11 cellular contexts compared by ENCODE assay signal in the genomic region with DNA sequence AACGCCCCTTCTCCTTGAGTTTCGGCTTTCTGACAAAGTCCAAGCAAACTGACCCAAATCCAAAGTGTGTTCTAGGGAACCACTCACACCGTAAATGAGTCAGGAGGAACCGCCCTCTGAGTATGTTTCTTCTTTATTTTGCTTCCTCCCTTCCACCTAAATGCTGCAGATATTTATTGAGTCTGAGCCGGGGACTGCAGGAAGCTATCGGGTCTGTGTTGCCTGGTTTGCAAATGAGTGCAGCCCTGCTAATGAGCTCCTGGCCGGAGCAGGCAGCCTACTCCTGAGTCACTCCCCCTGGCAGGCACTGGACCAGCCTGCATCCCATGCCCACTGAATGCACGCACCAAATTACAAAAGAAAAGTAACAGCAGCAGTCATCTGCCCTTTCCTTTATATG.
A peak's percentile ranks its signal among the peaks of the same experiment; 100 is the strongest.
DNase-seq lines count a peak whose midpoint lies in the region; ATAC-seq and TF ChIP-seq lines count a peak whose summit lies in the region.
"Had no signal": no experiment of that assay in that cellular context is flagged by ENCODE, and none has a peak within 500 bp of the region (broad histone marks: within the 10 kb centered on the region; RNA-seq: fewer than 3 reads in every experiment).

No MANE protein-coding gene starts in this region.

- no peak overlapping the region for H3K4me2 ChIP-seq in Karpas-422 (ENCODE audit: low read depth, low read length, poor library complexity, severe bottlenecking)

- H3K9me3 ChIP-seq in upper lobe of left lung (no peaks in the 10 kb centered on the region), Karpas-422 (ENCODE audit: low read length) (no peaks in the 10 kb centered on the region), breast epithelium (no peaks in the 10 kb centered on the region)

- DNase-seq in Right ventricle myocardium inferior (ENCODE audit: missing footprints) (no peak), cardiac septum (ENCODE audit: low spot score) (no peak), dorsolateral prefrontal cortex (peak in 6 of 10 donors; percentile 29 to 57 (median 42)), midbrain (lab: John Stamatoyannopoulos, UW) (peak; percentile 18), upper lobe of left lung (peak in 1 of 2 donors; percentile 38), Karpas-422 (no peak), breast epithelium (ENCODE audit: low spot score in 2 of 2) (no peak)
- DNase-seq: activated CD4-positive, CD25-positive, alpha-beta regulatory T cell; mammary epithelial cell; stimulated activated CD4-positive, alpha-beta T cell treated with anti-CD3 and anti-CD28 coated beads, Interleukin-2, amount 100 ng/mL, for 48 hours had no signal

- H3K27ac ChIP-seq in dorsolateral prefrontal cortex = peak overlapping the region in 24 of 59 donors; percentile 4 to 74 (median 44)
- H3K27ac ChIP-seq in upper lobe of left lung = peak overlapping the region; percentile 76 to 86 (median 83)
- H3K27ac ChIP-seq in Karpas-422 (ENCODE audit: low read length) = no peak overlapping the region
- no peak overlapping the region for H3K27ac ChIP-seq in breast epithelium

- no peak for TF ChIP-seq EP300 in upper lobe of left lung (IDR thresholded peaks at IDR 0.05)

- peak; percentile 40 for ATAC-seq in Right ventricle myocardium inferior
- ATAC-seq in upper lobe of left lung (ENCODE audit: low FRiP score in 2 of 2) = peak; percentile 50 to 69
- ATAC-seq in GM19452 (IDR thresholded peaks at IDR 0.05; ENCODE audit: unreplicated experiment) = no peak

- TF ChIP-seq POLR2A in upper lobe of left lung (IDR thresholded peaks at IDR 0.05) = peak in 1 of 4 donors; percentile 30
- TF ChIP-seq POLR2A in breast epithelium (IDR thresholded peaks at IDR 0.05) = no peak

- H3K4me3 ChIP-seq in dorsolateral prefrontal cortex = no peak overlapping the region
- no peak overlapping the region for H3K4me3 ChIP-seq in upper lobe of left lung
- H3K4me3 ChIP-seq in Karpas-422 (ENCODE audit: low read length) = no peak overlapping the region
- no peak overlapping the region for H3K4me3 ChIP-seq in breast epithelium

- H3K36me3 ChIP-seq in upper lobe of left lung = no peaks in the 10 kb centered on the region
- no peaks in the 10 kb centered on the region for H3K36me3 ChIP-seq in Karpas-422 (ENCODE audit: insufficient read depth, low read length)
- no peaks in the 10 kb centered on the region for H3K36me3 ChIP-seq in breast epithelium

- H4K20me1 ChIP-seq in Karpas-422 (ENCODE audit: insufficient read depth, low read depth, low read length) = no peaks in the 10 kb centered on the region

- TF ChIP-seq CTCF in dorsolateral prefrontal cortex (IDR thresholded peaks at IDR 0.05 in 54 of 56, conservative IDR thresholded peaks at IDR 0.05 in 2 of 56; ENCODE audit: low read depth in 1 of 56, partially characterized antibody in 56 of 56) (no peak), upper lobe of left lung (IDR thresholded peaks at IDR 0.05) (no peak), breast epithelium (IDR thresholded peaks at IDR 0.05) (no peak)

- 67% methylated on average over 8 of the region's 8 CpGs for WGBS in upper lobe of left lung, 2 donors

- intact Hi-C loops in Right ventricle myocardium inferior (cut with DNase I) (no loop called here), cardiac septum (cut with DNase I) (no loop called here), dorsolateral prefrontal cortex (cut with DNase I) (no loop called here), breast epithelium (cut with DNase I; ENCODE audit: low total_unique reads) (no loop called here)

- no peak overlapping the region for H2AFZ ChIP-seq in Karpas-422 (ENCODE audit: low read length)

- H3K79me2 ChIP-seq in Karpas-422 (ENCODE audit: low read length) = no peaks in the 10 kb centered on the region

- H3K27me3 ChIP-seq in dorsolateral prefrontal cortex = peaks cover 0 to 9% (median 0%) of the 10 kb centered on the region in 45 donors
- H3K27me3 ChIP-seq in upper lobe of left lung = no peaks in the 10 kb centered on the region
- no peaks in the 10 kb centered on the region for H3K27me3 ChIP-seq in Karpas-422 (ENCODE audit: low read length)
- no peaks in the 10 kb centered on the region for H3K27me3 ChIP-seq in breast epithelium

- no peak overlapping the region for H3K9ac ChIP-seq in Karpas-422 (ENCODE audit: low read length)

- H3K4me1 ChIP-seq in upper lobe of left lung (peaks cover 9 to 15% (median 12%) of the 10 kb centered on the region in 4 donors), Karpas-422 (ENCODE audit: low read length) (no peaks in the 10 kb centered on the region), breast epithelium (no peaks in the 10 kb centered on the region)

- no peaks in the 10 kb centered on the region for H3K9me2 ChIP-seq in Karpas-422 (replicated peaks; ENCODE audit: insufficient read depth, low read length)

Comparison
In these comparisons a context has a peak if more than half of its experiments do, and no peak if none do; other contexts are left out.
1. DNase-seq: peak in dorsolateral prefrontal cortex (6 of 10) and midbrain (single experiment); none in Right ventricle myocardium inferior (single experiment), cardiac septum (single experiment), Karpas-422 (single experiment) and breast epithelium (0 of 2).
2. H3K27ac ChIP-seq: peak in upper lobe of left lung (4 of 4); none in Karpas-422 (single experiment) and breast epithelium (0 of 2).